Comparison of ENCODE assay signal across 22 cellular contexts in genomic region chr7:85529831-85530230, GRCh38.
DNase-seq lines count a peak whose midpoint lies in the region; ATAC-seq and TF ChIP-seq lines count a peak whose summit lies in the region.
"Had no signal": no experiment of that assay in that cellular context is flagged by ENCODE, and none has a peak within 500 bp of the region (broad histone marks: within the 10 kb centered on the region; RNA-seq: fewer than 3 reads in every experiment).

No MANE protein-coding gene starts in this region.

- ATAC-seq in GM21526 (IDR thresholded peaks at IDR 0.05; ENCODE audit: low FRiP score, unreplicated experiment), result no peak
- ATAC-seq: activated CD4-positive, alpha-beta T cell treated with anti-CD3 and anti-CD28 coated beads for 36 hours; CD8-positive, alpha-beta T cell; HCT116; left colon; natural killer cell treated with Interleukin-12 subunit alpha and Interleukin-12 subunit beta and Interleukin-15 and Interleukin-18, amount 100 ng/mL, for 72 hours had no signal

- no peak overlapping the region for H4K91ac ChIP-seq in mesenchymal stem cell (ENCODE audit: low read length)

- no peaks in the 10 kb centered on the region for H3K9me3 Mint-ChIP-seq in chondrocyte (ENCODE audit: low read depth)
- H3K9me3 Mint-ChIP-seq: CD8-positive, alpha-beta T cell; natural killer cell treated with Interleukin-12 subunit alpha and Interleukin-12 subunit beta and Interleukin-15 and Interleukin-18, amount 100 ng/mL, for 72 hours had no signal

- no peaks in the 10 kb centered on the region for H3K36me3 ChIP-seq in mesenchymal stem cell (ENCODE audit: control insufficient read depth in 1 of 2, insufficient read depth in 2 of 2, low read depth in 1 of 2, low read length in 2 of 2)
- H3K36me3 ChIP-seq: breast epithelium, right lobe of liver had no signal

- no peak overlapping the region for H4K8ac ChIP-seq in mesenchymal stem cell (ENCODE audit: low read length)

- peak overlapping the region; percentile 69 for H3K27ac Mint-ChIP-seq in chondrocyte (ENCODE audit: unreplicated experiment)
- H3K27ac Mint-ChIP-seq: activated CD4-positive, alpha-beta T cell treated with anti-CD3 and anti-CD28 coated beads for 36 hours; activated naive CD8-positive, alpha-beta T cell; CD8-positive, alpha-beta T cell; natural killer cell treated with Interleukin-12 subunit alpha and Interleukin-12 subunit beta and Interleukin-15 and Interleukin-18, amount 100 ng/mL, for 72 hours had no signal

- H2BK120ac ChIP-seq in mesenchymal stem cell (ENCODE audit: low read depth, low read length), result no peak overlapping the region

- no peak overlapping the region for H3K4me2 ChIP-seq in mesenchymal stem cell (ENCODE audit: low read length, poor library complexity, severe bottlenecking)

- no peaks in the 10 kb centered on the region for H3K36me3 Mint-ChIP-seq in chondrocyte (ENCODE audit: low read depth)
- H3K36me3 Mint-ChIP-seq: activated naive CD8-positive, alpha-beta T cell; CD8-positive, alpha-beta T cell; natural killer cell treated with Interleukin-12 subunit alpha and Interleukin-12 subunit beta and Interleukin-15 and Interleukin-18, amount 100 ng/mL, for 72 hours had no signal

- no peak overlapping the region for H2BK12ac ChIP-seq in mesenchymal stem cell (ENCODE audit: low read length in 2 of 2)

- no peaks in the 10 kb centered on the region for H3K4me1 ChIP-seq in mesenchymal stem cell (ENCODE audit: control insufficient read depth, insufficient read depth, low read depth, low read length)
- H3K4me1 ChIP-seq: breast epithelium had no signal

- no peak overlapping the region for H2AFZ ChIP-seq in mesenchymal stem cell (ENCODE audit: low read depth, low read length)

- no peak overlapping the region for H3K14ac ChIP-seq in mesenchymal stem cell (ENCODE audit: low read length in 2 of 2)

- no peak overlapping the region for H3K4me3 Mint-ChIP-seq in chondrocyte (ENCODE audit: unreplicated experiment)
- H3K4me3 Mint-ChIP-seq: activated CD4-positive, alpha-beta T cell treated with anti-CD3 and anti-CD28 coated beads for 36 hours; activated naive CD8-positive, alpha-beta T cell; CD8-positive, alpha-beta T cell; natural killer cell treated with Interleukin-12 subunit alpha and Interleukin-12 subunit beta and Interleukin-15 and Interleukin-18, amount 100 ng/mL, for 72 hours had no signal

- H3K23ac ChIP-seq in mesenchymal stem cell (ENCODE audit: low read length in 2 of 2), result no peak overlapping the region

- DNase-seq in COLO829 (ENCODE audit: low spot score) (peak; percentile 3), NCI-H226 (peak; percentile 61), chondrocyte (ENCODE audit: low spot score) (no peak), mesenchymal stem cell (peak; percentile 57), GM10266 (ENCODE audit: extremely low spot score) (no peak), SKM-1 treated with dmso at 0.1 percent for 144 hours (lab: John Stamatoyannopoulos, UW; ENCODE audit: unreplicated experiment) (no peak), NCI-H526 treated with DMSO at 0.1 percent for 48 hours (lab: John Stamatoyannopoulos, UW) (no peak)
- DNase-seq: activated CD4-positive, alpha-beta T cell treated with anti-CD3 and anti-CD28 coated beads for 36 hours; CD8-positive, alpha-beta T cell; dermis blood vessel endothelial cell; DMS79 treated with DMSO at 0.1 percent for 48 hours; left colon; midbrain; NCI-H1417; NCI-H526; stimulated activated naive CD4-positive, alpha-beta T cell had no signal

- H3K9me3 ChIP-seq in mesenchymal stem cell (ENCODE audit: control insufficient read depth, low read length), result no peaks in the 10 kb centered on the region
- H3K9me3 ChIP-seq: breast epithelium, right lobe of liver had no signal

- H2BK15ac ChIP-seq in mesenchymal stem cell (ENCODE audit: low read depth, poor library complexity, severe bottlenecking), result no peak overlapping the region

- WGBS in mesenchymal stem cell, result 37% methylated on average over 4 of the region's 4 CpGs

- H3K9ac ChIP-seq in mesenchymal stem cell (ENCODE audit: low read length), result no peak overlapping the region

- no peaks in the 10 kb centered on the region for H3K27me3 ChIP-seq in mesenchymal stem cell (ENCODE audit: control insufficient read depth in 1 of 2, insufficient read depth in 1 of 2, low read length in 2 of 2)
- H3K27me3 ChIP-seq: breast epithelium, right lobe of liver had no signal

- no peak for TF ChIP-seq CTCF in chondrocyte (IDR thresholded peaks at IDR 0.05)
- no peak for TF ChIP-seq CTCF in GM10266 (IDR thresholded peaks at IDR 0.05; ENCODE audit: control insufficient read depth, insufficient read depth, low read depth, missing control alignments)

- H3K79me1 ChIP-seq in mesenchymal stem cell (replicated peaks; ENCODE audit: low read length, poor library complexity, severe bottlenecking), result no peaks in the 10 kb centered on the region

- H3K27ac ChIP-seq in mesenchymal stem cell (ENCODE audit: low read length, poor library complexity, severe bottlenecking), result no peak overlapping the region
- H3K27ac ChIP-seq: breast epithelium had no signal

- H3K18ac ChIP-seq in mesenchymal stem cell (ENCODE audit: low read depth in 1 of 2, low read length in 2 of 2), result peak overlapping the region in 1 of 2 experiments; percentile 50

- peaks cover 26% of the 10 kb centered on the region for H3K4me1 Mint-ChIP-seq in chondrocyte (ENCODE audit: low read depth)
- H3K4me1 Mint-ChIP-seq: activated CD4-positive, alpha-beta T cell treated with anti-CD3 and anti-CD28 coated beads for 36 hours had no signal

- no peak overlapping the region for H2AK5ac ChIP-seq in mesenchymal stem cell (ENCODE audit: low read length, severe bottlenecking)

- H2BK5ac ChIP-seq in mesenchymal stem cell (ENCODE audit: low read depth, low read length, poor library complexity, severe bottlenecking), result no peak overlapping the region

- H3K4me3 ChIP-seq in mesenchymal stem cell (ENCODE audit: insufficient read depth in 1 of 2, low read depth in 1 of 2, low read length in 2 of 2), result no peak overlapping the region
- H3K4me3 ChIP-seq: breast epithelium, right lobe of liver had no signal

- no peaks in the 10 kb centered on the region for H3K27me3 Mint-ChIP-seq in chondrocyte (ENCODE audit: low read depth)
- H3K27me3 Mint-ChIP-seq: activated CD4-positive, alpha-beta T cell treated with anti-CD3 and anti-CD28 coated beads for 36 hours; activated naive CD8-positive, alpha-beta T cell; natural killer cell treated with Interleukin-12 subunit alpha and Interleukin-12 subunit beta and Interleukin-15 and Interleukin-18, amount 100 ng/mL, for 72 hours had no signal

- H3K4ac ChIP-seq in mesenchymal stem cell (ENCODE audit: low read depth in 1 of 2, low read length in 2 of 2), result no peak overlapping the region

Comparison
In these comparisons a context has a peak if more than half of its experiments do, and no peak if none do; other contexts are left out.
1. DNase-seq: peak in COLO829 (single experiment), NCI-H226 (single experiment) and mesenchymal stem cell (single experiment); none in chondrocyte (single experiment), GM10266 (single experiment), SKM-1 treated with dmso at 0.1 percent for 144 hours (single experiment) and NCI-H526 treated with DMSO at 0.1 percent for 48 hours (single experiment).